ENCODE assay signal across 1 cellular context in genomic region chr21:46082638-46083270, GRCh38.
TF ChIP-seq lines count a peak whose summit lies in the region.

No MANE protein-coding gene starts in this region.

TF ChIP-seq in H1, 55 proteins besides CTCF, POLR2A, EP300 and RAD21 (continued from another document):
- TF ChIP-seq CHD7 (IDR thresholded peaks at IDR 0.05; ENCODE audit: insufficient replicate concordance, low read length) (no peak), EGR1 (IDR thresholded peaks at IDR 0.05; ENCODE audit: borderline replicate concordance, low read depth, low read length) (no peak), E2F6 (IDR thresholded peaks at IDR 0.05) (no peak), CHD2 (IDR thresholded peaks at IDR 0.05; ENCODE audit: low read length) (no peak), CTBP2 (IDR thresholded peaks at IDR 0.05; ENCODE audit: borderline replicate concordance, insufficient read depth, insufficient read length, low read length) (no peak)
